ENCODE assay signal across 9 cellular contexts in genomic region chr5:8714197-8714596, GRCh38.
"Had no signal": no experiment of that assay in that cellular context is flagged by ENCODE, and none has a peak within 500 bp of the region (broad histone marks: within the 10 kb centered on the region; RNA-seq: fewer than 3 reads in every experiment).

No MANE protein-coding gene starts in this region.

- H3K4me1 Mint-ChIP-seq: GM23338, H9, IgD-negative memory B cell had no signal

- H3K4me2 ChIP-seq: GM23338 had no signal

- DNase-seq: H9, HCEC 1CT, HFFc6, KG1 had no signal

- H3K27ac Mint-ChIP-seq: GM23338, H9, HFFc6, IgD-negative memory B cell had no signal

- H3K27me3 Mint-ChIP-seq: IgD-negative memory B cell had no signal

- H3K27ac ChIP-seq: HL-60 had no signal

- ATAC-seq: GM23338 had no signal

- H3K4me3 ChIP-seq: GM23338 had no signal

- H3K9me3 Mint-ChIP-seq: HFFc6 had no signal

- H3K4me3 Mint-ChIP-seq: GM23338, H9, HFFc6, IgD-negative memory B cell had no signal

- FAIRE-seq: H1, H54 had no signal

- H2AFZ ChIP-seq: GM23338 had no signal

- H3K36me3 Mint-ChIP-seq: IgD-negative memory B cell had no signal
